Comparison of ENCODE assay signal across 8 cellular contexts in the genomic region with DNA sequence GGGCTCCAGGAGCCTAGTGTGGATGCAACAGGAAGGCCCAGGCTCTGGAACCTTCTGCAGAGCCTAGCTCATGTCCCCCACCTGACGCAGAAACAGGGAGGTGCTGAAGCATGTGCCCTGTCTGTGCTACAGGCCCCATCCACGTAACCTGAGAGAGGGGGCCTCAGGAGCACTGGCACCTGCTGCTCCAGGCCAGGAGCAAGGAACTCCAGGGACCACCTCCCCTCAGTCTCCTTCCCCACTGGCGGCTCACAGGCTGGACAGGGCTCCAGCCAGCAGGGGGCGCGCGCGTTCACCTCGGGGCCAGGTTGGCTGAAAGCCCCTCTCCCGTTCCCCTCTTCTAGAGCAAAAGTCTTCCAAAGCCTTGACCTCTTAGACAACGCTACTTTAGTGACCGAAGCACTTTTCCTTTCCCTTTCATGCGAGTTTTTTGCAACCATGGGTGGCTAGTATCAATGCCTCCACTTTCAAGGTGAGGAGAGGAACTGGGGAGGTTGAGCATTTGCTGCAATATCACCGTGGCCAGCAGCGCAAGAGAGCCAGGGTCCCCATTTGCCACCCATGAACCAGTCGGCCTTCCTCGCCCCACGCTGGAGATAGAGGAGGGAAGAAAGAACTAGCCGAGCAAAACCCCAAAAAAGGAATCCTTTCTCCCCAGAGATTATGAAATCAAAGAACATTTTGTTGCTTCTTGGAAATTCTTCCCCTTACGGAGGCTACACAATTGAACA. TPM values are rescaled to one million over a fixed set of nuclear protein-coding genes. Genes with fewer than 3 reads are reported as not detected.
DNase-seq lines count a peak whose midpoint lies in the region; ATAC-seq and TF ChIP-seq lines count a peak whose summit lies in the region.

No MANE protein-coding gene starts in this region.

- H3K9me2 ChIP-seq in SU-DHL-6 (replicated peaks; ENCODE audit: insufficient read depth, low read length), result no peaks in the 10 kb centered on the region

- H3K9ac ChIP-seq in SU-DHL-6 (ENCODE audit: low read length) (no peak overlapping the region), adipocyte (ENCODE audit: low read length) (peak overlapping the region; percentile 100)

- H3K36me3 ChIP-seq in SU-DHL-6 (ENCODE audit: low read length), result no peaks in the 10 kb centered on the region
- peaks cover 21% of the 10 kb centered on the region for H3K36me3 ChIP-seq in adipocyte (ENCODE audit: control insufficient read depth, insufficient read depth, low read length, severe bottlenecking)
- no peaks in the 10 kb centered on the region for H3K36me3 ChIP-seq in right atrium auricular region

- no peaks in the 10 kb centered on the region for H3K79me2 ChIP-seq in SU-DHL-6 (ENCODE audit: insufficient read depth, low read length)

- H3K27ac ChIP-seq in SU-DHL-6 (ENCODE audit: low read depth, low read length) (no peak overlapping the region), right atrium auricular region (peak overlapping the region; percentile 45 to 70)

- no peaks in the 10 kb centered on the region for H3F3A ChIP-seq in SU-DHL-6 (ENCODE audit: insufficient read depth)

- H3K9me3 ChIP-seq in SU-DHL-6 (ENCODE audit: insufficient read depth, low read length) (peaks cover 8% of the 10 kb centered on the region; the same call in 1 of the 2 replicates), adipocyte (ENCODE audit: control insufficient read depth, low read length) (no peaks in the 10 kb centered on the region), right atrium auricular region (no peaks in the 10 kb centered on the region)

- H3K27me3 ChIP-seq in SU-DHL-6 (ENCODE audit: low read length) (no peaks in the 10 kb centered on the region), adipocyte (replicated peaks; ENCODE audit: control insufficient read depth, insufficient read depth, low read length) (no peaks in the 10 kb centered on the region), right atrium auricular region (no peaks in the 10 kb centered on the region)

- DNase-seq in ELF-1 (ENCODE audit: low read depth, low spot score), result peak; percentile 88
- peak; percentile 89 for DNase-seq in adipocyte (ENCODE audit: low read depth)
- DNase-seq in right atrium auricular region (ENCODE audit: low spot score), result no peak
- DNase-seq in retina, result peak; percentile 74
- no peak for DNase-seq in NCI-H748 treated with DMSO at 0.1 percent for 48 hours (lab: John Stamatoyannopoulos, UW)

- ATAC-seq in HG03108 (IDR thresholded peaks at IDR 0.05; ENCODE audit: unreplicated experiment) (peak; percentile 39), GM18867 (IDR thresholded peaks at IDR 0.05; ENCODE audit: unreplicated experiment) (no peak)

- no peak overlapping the region for H2AFZ ChIP-seq in SU-DHL-6 (ENCODE audit: low read depth, low read length, severe bottlenecking)

- no peak overlapping the region for H3K4me3 ChIP-seq in SU-DHL-6 (ENCODE audit: insufficient read depth, low read length, poor library complexity, severe bottlenecking)
- H3K4me3 ChIP-seq in adipocyte (ENCODE audit: low read length), result peak overlapping the region; percentile 89
- peak overlapping the region; percentile 44 to 75 for H3K4me3 ChIP-seq in right atrium auricular region

- H4K20me1 ChIP-seq in SU-DHL-6 (ENCODE audit: low read depth, low read length), result no peaks in the 10 kb centered on the region

- peaks cover 25% of the 10 kb centered on the region for H3K4me1 ChIP-seq in adipocyte (ENCODE audit: control insufficient read depth, insufficient read depth, low read length)
- peaks cover 0 to 38% of the 10 kb centered on the region in 2 donors for H3K4me1 ChIP-seq in right atrium auricular region

- TF ChIP-seq CTCF in SU-DHL-6 (IDR thresholded peaks at IDR 0.05; ENCODE audit: insufficient read depth, low read length, poor library complexity, severe bottlenecking) (peak; percentile 95), right atrium auricular region (IDR thresholded peaks at IDR 0.05) (peak; percentile 91 to 98)

- H3K4me2 ChIP-seq in SU-DHL-6 (ENCODE audit: low read depth, low read length, poor library complexity, severe bottlenecking), result no peak overlapping the region

RNA-seq across cellular contexts. Expression of a gene that starts 52.4 kb away (rescaled TPM):
- 10 to 100 TPM; 10.3 to 13.0 TPM for total RNA-seq in right atrium auricular region

RNA-seq across cellular contexts. Expression of a gene that starts 53.2 kb away (rescaled TPM):
- total RNA-seq in right atrium auricular region, result 10 to 100 TPM; 35.0 to 41.0 TPM

Comparison
In these comparisons a context has a peak if more than half of its experiments do, and no peak if none do; other contexts are left out.
1. DNase-seq: peak in ELF-1 (single experiment), adipocyte (single experiment) and retina (single experiment); none in right atrium auricular region (single experiment) and NCI-H748 treated with DMSO at 0.1 percent for 48 hours (single experiment).